8 cellular contexts compared by ENCODE assay signal in the genomic region with DNA sequence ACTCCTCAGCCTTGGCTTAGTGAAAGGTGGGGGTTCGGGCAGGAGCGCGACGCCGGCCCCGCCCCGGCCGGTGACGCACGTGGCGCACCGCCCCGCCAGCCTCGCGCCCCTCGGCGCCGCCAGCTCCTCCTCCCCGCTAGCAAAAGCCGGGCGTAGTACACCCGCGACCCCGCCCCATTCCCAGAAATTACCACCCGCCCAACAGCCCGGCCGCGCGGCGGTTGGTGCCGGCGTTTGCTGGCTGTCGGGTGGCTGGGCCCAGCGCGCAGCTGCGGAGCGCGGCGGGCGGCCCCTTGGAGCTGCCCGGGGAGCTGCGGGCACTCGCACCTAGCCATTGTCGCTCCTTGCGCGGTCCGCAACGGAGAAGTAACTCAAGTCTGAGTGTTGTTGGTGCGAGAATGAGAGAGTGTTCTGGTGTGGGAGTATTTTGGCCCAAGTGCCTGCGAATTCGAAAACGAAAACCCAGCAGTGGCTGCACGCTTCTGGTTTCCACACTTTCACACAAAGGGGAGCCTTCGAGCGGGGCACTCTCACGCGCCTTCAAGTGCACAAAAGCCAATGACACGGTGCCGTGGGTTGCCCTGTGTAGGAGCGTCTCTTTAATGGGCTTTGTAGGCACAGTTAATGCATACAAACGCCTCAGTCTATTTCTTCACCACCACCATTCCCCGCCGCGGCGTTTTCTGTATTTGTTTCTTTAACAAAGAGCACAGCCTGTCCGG. TPM values are rescaled to one million over a fixed set of nuclear protein-coding genes. Genes with fewer than 3 reads are reported as not detected.
DNase-seq lines count a peak whose midpoint lies in the region; ATAC-seq and TF ChIP-seq lines count a peak whose summit lies in the region.

No MANE protein-coding gene starts in this region.

- ATAC-seq in GM21529 (IDR thresholded peaks at IDR 0.05; ENCODE audit: unreplicated experiment): peak; percentile 67

- H3K4me1 ChIP-seq in OCI-LY1 (ENCODE audit: insufficient read depth, low read length, severe bottlenecking): peaks cover 25% of the 10 kb centered on the region

- H3K9me3 ChIP-seq in OCI-LY1 (ENCODE audit: low read length): no peaks in the 10 kb centered on the region

- no peaks in the 10 kb centered on the region for H3F3A ChIP-seq in OCI-LY1 (ENCODE audit: insufficient read depth, low read length)

- TF ChIP-seq CTCF in OCI-LY1 (IDR thresholded peaks at IDR 0.05; ENCODE audit: low read length): no peak
- TF ChIP-seq CTCF in epithelial cell of esophagus (IDR thresholded peaks at IDR 0.05; ENCODE audit: insufficient read depth, low read depth, low read length, missing control alignments): no peak

- no peaks in the 10 kb centered on the region; the same call in 1 of the 2 replicates for H4K20me1 ChIP-seq in OCI-LY1 (ENCODE audit: insufficient read depth, low read length)

- peak overlapping the region; percentile 65 for H3K27ac ChIP-seq in OCI-LY1 (ENCODE audit: low read depth, low read length, poor library complexity, severe bottlenecking)

- H3K27me3 ChIP-seq in OCI-LY1 (ENCODE audit: insufficient read depth, low read length): no peaks in the 10 kb centered on the region

- peak overlapping the region; percentile 74 for H3K4me3 ChIP-seq in OCI-LY1 (ENCODE audit: low read depth, low read length, poor library complexity, severe bottlenecking)
- peak overlapping the region; percentile 71 for H3K4me3 ChIP-seq in epithelial cell of esophagus (ENCODE audit: low read length)

- DNase-seq in DMS114 treated with DMSO at 0.1 percent for 48 hours (lab: John Stamatoyannopoulos, UW; ENCODE audit: unreplicated experiment) (peak; percentile 74), HuH-7.5 (ENCODE audit: low spot score) (peak; percentile 70), activated T-cell treated with anti-CD3 and anti-CD28 coated beads for 24 hours (ENCODE audit: low read depth) (peak; percentile 85), epithelial cell of esophagus (ENCODE audit: low read depth) (peak; percentile 97), mucosa of gallbladder (ENCODE audit: low spot score) (peak; percentile 96)
- peak; percentile 83 for DNase-seq in stimulated activated CD8-positive, alpha-beta memory T cell treated with anti-CD3 and anti-CD28 coated beads, Interleukin-4, amount 100 ng/mL, for 24 hours (ENCODE audit: low read depth)

- H3K9me2 ChIP-seq in OCI-LY1 (ENCODE audit: low read depth, low read length): no peaks in the 10 kb centered on the region

- no peaks in the 10 kb centered on the region for H3K36me3 ChIP-seq in OCI-LY1 (ENCODE audit: insufficient read depth, low read length)

- peak overlapping the region; percentile 80 for H3K4me2 ChIP-seq in OCI-LY1 (ENCODE audit: low read length)

- H2AFZ ChIP-seq in OCI-LY1 (ENCODE audit: low read length): peak overlapping the region; percentile 17

- peaks cover 10% of the 10 kb centered on the region; the same call in 1 of the 2 replicates for H3K79me2 ChIP-seq in OCI-LY1 (ENCODE audit: insufficient read depth, low read length)

- peak overlapping the region; percentile 84 for H3K9ac ChIP-seq in OCI-LY1 (ENCODE audit: low read length)

RNA-seq across cellular contexts. Expression of a gene that starts 1.0 kb away (rescaled TPM):
- total RNA-seq in mucosa of gallbladder: 40.3 TPM

Comparison
In these comparisons a context has a peak if more than half of its experiments do, and no peak if none do; other contexts are left out.
1. Peak in every context shown above with its lines: DNase-seq, ATAC-seq, H3K4me3 ChIP-seq and H3K27ac ChIP-seq.